ENCODE assay signal across 15 cellular contexts in genomic region chr18:70457223-70457622, GRCh38.
DNase-seq lines count a peak whose midpoint lies in the region; ATAC-seq and TF ChIP-seq lines count a peak whose summit lies in the region.
"Had no signal": no experiment of that assay in that cellular context is flagged by ENCODE, and none has a peak within 500 bp of the region (broad histone marks: within the 10 kb centered on the region; RNA-seq: fewer than 3 reads in every experiment).

No MANE protein-coding gene starts in this region.

- CTCF ChIA-PET in Panc1 (lab: Charles Lee), result no interaction called here

- H3K27me3 ChIP-seq in heart left ventricle (peaks cover 0 to 14% (median 4%) of the 10 kb centered on the region in 9 donors), Panc1 (ENCODE audit: control insufficient read depth, insufficient read depth, low read length) (no peaks in the 10 kb centered on the region)

- H3K9me3 ChIP-seq in heart left ventricle (no peaks in the 10 kb centered on the region), Panc1 (ENCODE audit: control insufficient read depth, insufficient read depth, low read depth, low read length) (no peaks in the 10 kb centered on the region)
- H3K9me3 ChIP-seq: HAP-1 had no signal

- no peaks in the 10 kb centered on the region for H3K36me3 ChIP-seq in heart left ventricle
- no peaks in the 10 kb centered on the region for H3K36me3 ChIP-seq in Panc1 (ENCODE audit: control insufficient read depth, insufficient read depth, low read length)
- H3K36me3 ChIP-seq: HAP-1 had no signal

- DNase-seq in Right ventricle myocardium inferior (ENCODE audit: missing footprints), result no peak
- no peak for DNase-seq in heart left ventricle
- no peak for DNase-seq in Panc1 (ENCODE audit: low read depth, low spot score)
- peak; percentile 42 for DNase-seq in cerebellum (ENCODE audit: low spot score)
- DNase-seq in stimulated activated naive CD4-positive, alpha-beta T cell (lab: John Stamatoyannopoulos, UW), result no peak
- DNase-seq: Calu3; CD4-positive, alpha-beta memory T cell; COR-L47; DMS53; DMS79 treated with DMSO at 0.1 percent for 48 hours; HFFc6 had no signal

- H3K4me3 ChIP-seq in heart left ventricle (no peak overlapping the region), Panc1 (ENCODE audit: low read depth in 2 of 2, low read length in 2 of 2) (no peak overlapping the region)
- H3K4me3 ChIP-seq: GM12878, GM23338, HAP-1 had no signal

- intact Hi-C loops in Right ventricle myocardium inferior (cut with DNase I) (no loop called here), heart left ventricle (cut with DNase I) (no loop called here), Panc1 (cut with micrococcal nuclease; ENCODE audit: unreplicated experiment) (loop anchor here (10.0 kb wide), 1 partner anchor 362 kb away; no protein-coding TSS in a partner anchor)

- ATAC-seq in Right ventricle myocardium inferior (peak; percentile 52), heart left ventricle (no peak), Panc1 (no peak), GM21423 (IDR thresholded peaks at IDR 0.05; ENCODE audit: unreplicated experiment) (no peak)
- ATAC-seq: GM12878, GM23338 had no signal

- WGBS in heart left ventricle, 4 donors, result 45 to 62% (median 48%) methylated on average over 2 to 3 of the region's 3 CpGs

- BruUV-seq in Panc1 (replicated peaks; lab: Mats Ljungman, UMichigan), result no TSS peak

- H3K4me1 ChIP-seq in heart left ventricle (peaks cover 0 to 4% (median 0%) of the 10 kb centered on the region in 12 donors), Panc1 (ENCODE audit: control insufficient read depth, insufficient read depth, low read length) (peaks cover 25% of the 10 kb centered on the region)

- H3K27ac ChIP-seq in heart left ventricle, result no peak overlapping the region
- H3K27ac ChIP-seq in Panc1 (ENCODE audit: low read length), result peak overlapping the region; percentile 80

- TF ChIP-seq POLR2A in heart left ventricle (IDR thresholded peaks at IDR 0.05), result no peak

- in situ Hi-C loops in Panc1 (cut with HindIII; ENCODE audit: low pct_unique_long_range_greater_than_20kb, low sequenced_read_pairs), result no loop called here

- no peak for TF ChIP-seq CTCF in heart left ventricle (IDR thresholded peaks at IDR 0.05)
- no peak for TF ChIP-seq CTCF in Panc1 (IDR thresholded peaks at IDR 0.05)

- POLR2A ChIA-PET in Panc1 (lab: Charles Lee), result interaction anchor here (1.0 kb wide), 1 partner anchor 85 kb away, joined by 3 read pairs; no protein-coding TSS in a partner anchor
